In genomic region chr4:184675018-184675417, GRCh38 we compare ENCODE assay signal across 24 cellular contexts.
"Had no signal": no experiment of that assay in that cellular context is flagged by ENCODE, and none has a peak within 500 bp of the region (broad histone marks: within the 10 kb centered on the region; RNA-seq: fewer than 3 reads in every experiment).

No MANE protein-coding gene starts in this region.

- H3K36me3 ChIP-seq: ovary had no signal

- H3K4me1 ChIP-seq: parathyroid adenoma, psoas muscle, right lobe of liver, sigmoid colon, thyroid gland, tibial nerve, upper lobe of left lung, vagina had no signal

- H3K4me3 ChIP-seq: ovary, psoas muscle, right lobe of liver, sigmoid colon, stomach, thoracic aorta, thyroid gland, tibial nerve, upper lobe of left lung, vagina had no signal

- ATAC-seq: psoas muscle; right cardiac atrium; right lobe of liver; stimulated activated effector memory CD8-positive, alpha-beta T cell treated with anti-CD3 and anti-CD28 coated beads, Interleukin-12 subunit alpha, Interleukin-12 subunit beta, amount 100 ng/mL, for 72 hours; stimulated activated naive B cell treated with anti-CD40 and anti-IgM and Interleukin-4, amounts not matched to agents 10 μg/mL and 1 μg/mL and 100 μg/mL, for 72 hours had no signal

- H3K27ac ChIP-seq: ovary, parathyroid adenoma, psoas muscle, right lobe of liver, sigmoid colon, stomach, thoracic aorta, thyroid gland, tibial nerve, upper lobe of left lung, vagina had no signal

- H3K9me3 ChIP-seq: ovary, psoas muscle, right lobe of liver, sigmoid colon, stomach, thoracic aorta, thyroid gland, tibial nerve, upper lobe of left lung, vagina had no signal

- H3K27me3 ChIP-seq: ovary, right lobe of liver, sigmoid colon, stomach, thyroid gland, tibial nerve, upper lobe of left lung, vagina had no signal

- DNase-seq: nephron progenitor cell; occipital lobe; ovary; posterior cingulate gyrus; psoas muscle; right cardiac atrium; right lobe of liver; sigmoid colon; small intestine; stimulated activated CD4-positive, alpha-beta T cell treated with anti-CD3 and anti-CD28 coated beads, Interleukin-15, amount 100 ng/mL, for 24 hours; stimulated activated CD4-positive, alpha-beta T cell treated with anti-CD3 and anti-CD28 coated beads, Interleukin-2, amount 100 ng/mL, for 24 hours; stimulated activated CD4-positive, alpha-beta T cell treated with anti-CD3 and anti-CD28 coated beads, Interleukin-2, amount 100 ng/mL, for 48 hours; stimulated activated CD4-positive, alpha-beta T cell treated with anti-CD3 and anti-CD28 coated beads, Interleukin-4, amount 100 ng/mL, for 24 hours; stimulated activated naive B cell treated with anti-CD40 and anti-IgM and Interleukin-4, amounts not matched to agents 10 μg/mL and 1 μg/mL and 100 μg/mL, for 72 hours; stimulated activated naive CD4-positive, alpha-beta T cell treated with Interleukin-2 at 50 U/mL for 16 hours; stomach; thyroid gland; trophoblast cell; upper lobe of left lung had no signal
